ENCODE assay signal across 8 cellular contexts in the genomic region with DNA sequence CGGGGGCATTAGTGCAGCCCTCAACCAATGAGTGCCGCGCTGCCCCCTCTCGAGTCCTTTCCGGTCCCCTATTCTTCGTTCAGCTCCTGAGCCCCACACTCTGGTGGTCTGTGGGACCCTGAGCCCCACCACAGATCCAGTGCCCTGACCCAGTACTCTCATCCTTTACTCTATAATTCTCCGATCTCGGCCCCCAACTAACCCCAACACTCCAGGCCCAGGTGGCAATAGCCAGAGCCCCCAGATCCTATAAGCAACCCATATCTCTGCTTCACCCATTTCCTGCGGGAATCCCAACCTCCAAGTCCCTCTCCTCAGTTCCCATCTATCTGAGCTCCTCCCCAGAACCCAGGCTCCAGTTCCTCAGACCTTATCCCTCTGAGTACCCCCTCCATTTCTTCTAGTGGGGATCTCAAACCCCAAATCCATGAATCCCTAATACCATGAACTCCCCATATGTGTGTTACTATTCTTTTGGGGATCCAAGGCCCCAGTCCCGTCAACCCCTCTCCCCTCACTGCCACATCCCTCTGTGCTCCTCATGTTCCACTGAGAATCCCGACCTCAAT. TPM values are rescaled to one million over a fixed set of nuclear protein-coding genes. Genes with fewer than 3 reads are reported as not detected.
DNase-seq lines count a peak whose midpoint lies in the region; ATAC-seq and TF ChIP-seq lines count a peak whose summit lies in the region.

No MANE protein-coding gene starts in this region.

- H3K9me3 Mint-ChIP-seq in activated CD4-positive, alpha-beta T cell treated with anti-CD3 and anti-CD28 coated beads, Interleukin-2, amount 10 ng/mL, durations not matched to agents 7 days and 5 days, result no peaks in the 10 kb centered on the region

- peak overlapping the region; percentile 93 for H3K27ac Mint-ChIP-seq in activated CD4-positive, alpha-beta T cell treated with anti-CD3 and anti-CD28 coated beads, Interleukin-2, amount 10 ng/mL, durations not matched to agents 7 days and 5 days

- H3K36me3 ChIP-seq in adrenal gland (replicated peaks in 1 of 2) (peaks cover 0 to 3% of the 10 kb centered on the region in 2 donors), left lung (peaks cover 0 to 5% of the 10 kb centered on the region in 2 donors), thyroid gland (no peaks in the 10 kb centered on the region)

- CTCF ChIA-PET in activated CD4-positive, alpha-beta T cell treated with anti-CD3 and anti-CD28 coated beads, Interleukin-2, amount 10 ng/mL, durations not matched to agents 7 days and 5 days (lab: Charles Lee), result interaction anchor here (0.5 to 2.2 kb wide), 13 partner anchors 9 to 316 kb away, joined by 3 to 9 read pairs (median 4); partner anchors contain the start of genes DCTPP1, SEPTIN1, TBX6 and ZNF48

- peaks cover 23 to 31% of the 10 kb centered on the region in 2 donors for H3K4me1 ChIP-seq in adrenal gland (replicated peaks in 1 of 2)
- peaks cover 4 to 35% of the 10 kb centered on the region in 2 donors for H3K4me1 ChIP-seq in left lung
- peaks cover 16 to 32% of the 10 kb centered on the region in 2 donors for H3K4me1 ChIP-seq in thyroid gland

- H3K27ac ChIP-seq in adrenal gland, result peak overlapping the region in 4 of 5 donors; percentile 54 to 92 (median 77)
- H3K27ac ChIP-seq in left lung, result peak overlapping the region; percentile 90 to 92
- H3K27ac ChIP-seq in thyroid gland, result peak overlapping the region; percentile 62 to 73 (median 65)

- intact Hi-C loops in adrenal gland (cut with DNase I) (no loop called here), left lung (cut with DNase I) (no loop called here), thyroid gland (cut with DNase I) (no loop called here)

- TF ChIP-seq CTCF in adrenal gland (IDR thresholded peaks at IDR 0.05), result no peak
- no peak for TF ChIP-seq CTCF in left lung (IDR thresholded peaks at IDR 0.05)
- TF ChIP-seq CTCF in thyroid gland (IDR thresholded peaks at IDR 0.05), result no peak

- peaks cover 42% of the 10 kb centered on the region for H3K4me1 Mint-ChIP-seq in activated CD4-positive, alpha-beta T cell treated with anti-CD3 and anti-CD28 coated beads, Interleukin-2, amount 10 ng/mL, durations not matched to agents 7 days and 5 days

- ATAC-seq in left lung (no peak), HG03565 (IDR thresholded peaks at IDR 0.05; ENCODE audit: unreplicated experiment) (no peak)

- H3K36me3 Mint-ChIP-seq in activated CD4-positive, alpha-beta T cell treated with anti-CD3 and anti-CD28 coated beads, Interleukin-2, amount 10 ng/mL, durations not matched to agents 7 days and 5 days (ENCODE audit: low read depth), result peaks cover 26% of the 10 kb centered on the region

- no peak for DNase-seq in activated CD4-positive, alpha-beta T cell treated with anti-CD3 and anti-CD28 coated beads, Interleukin-2, amount 10 ng/mL, durations not matched to agents 7 days and 5 days
- no peak for DNase-seq in activated CD4-positive, alpha-beta T cell treated with anti-CD3 and anti-CD28 coated beads, Interleukin-2, amount 50 U/mL, for 4 hours
- DNase-seq in adrenal gland (no peak), left lung (no peak), thyroid gland (no peak), NCI-H2227 treated with DMSO at 0.1 percent for 48 hours (lab: John Stamatoyannopoulos, UW) (no peak), hepatic stellate cell (ENCODE audit: low spot score) (no peak)

- H3K27me3 ChIP-seq in adrenal gland (no peaks in the 10 kb centered on the region), left lung (no peaks in the 10 kb centered on the region), thyroid gland (no peaks in the 10 kb centered on the region)

- no peaks in the 10 kb centered on the region for H3K27me3 Mint-ChIP-seq in activated CD4-positive, alpha-beta T cell treated with anti-CD3 and anti-CD28 coated beads, Interleukin-2, amount 10 ng/mL, durations not matched to agents 7 days and 5 days

- H3K4me3 Mint-ChIP-seq in activated CD4-positive, alpha-beta T cell treated with anti-CD3 and anti-CD28 coated beads, Interleukin-2, amount 10 ng/mL, durations not matched to agents 7 days and 5 days, result peak overlapping the region; percentile 75

- peak overlapping the region in 2 of 4 donors; percentile 11 to 50 for H3K4me3 ChIP-seq in adrenal gland
- H3K4me3 ChIP-seq in left lung, result peak overlapping the region; percentile 31 to 43
- H3K4me3 ChIP-seq in thyroid gland (replicated peaks in 1 of 3), result peak overlapping the region in 2 of 3 donors; percentile 12 to 21

- POLR2A ChIA-PET in activated CD4-positive, alpha-beta T cell treated with anti-CD3 and anti-CD28 coated beads, Interleukin-2, amount 10 ng/mL, durations not matched to agents 7 days and 5 days (lab: Charles Lee), result interaction anchor here (0.6 to 0.7 kb wide), 2 partner anchors 11 to 179 kb away, joined by 3 read pairs; partner anchors contain the start of gene SEPTIN1

- no peaks in the 10 kb centered on the region for H3K9me3 ChIP-seq in adrenal gland (replicated peaks in 1 of 3)
- H3K9me3 ChIP-seq in left lung, result no peaks in the 10 kb centered on the region
- H3K9me3 ChIP-seq in thyroid gland, result no peaks in the 10 kb centered on the region

- WGBS in adrenal gland, 4 donors, result 20 to 30% (median 22%) methylated on average over 7 to 11 of the region's 11 CpGs
- WGBS in thyroid gland, 2 donors, result 22 to 24% methylated on average over 10 to 11 of the region's 11 CpGs

- no peak for TF ChIP-seq POLR2A in adrenal gland (IDR thresholded peaks at IDR 0.05)
- TF ChIP-seq POLR2A in thyroid gland (IDR thresholded peaks at IDR 0.05), result no peak

RNA-seq across cellular contexts. Expression of gene TBC1D10B, which starts 1.0 kb away (rescaled TPM):
- total RNA-seq in activated CD4-positive, alpha-beta T cell treated with anti-CD3 and anti-CD28 coated beads, Interleukin-2, amount 10 ng/mL, durations not matched to agents 7 days and 5 days, result 10 to 100 TPM; 63.9 to 69.9 TPM
- total RNA-seq in adrenal gland, result 10 to 100 TPM; 37.6 to 67.7 (median 45.4) TPM
- polyA plus RNA-seq in adrenal gland, result 10 to 100 TPM; 33.7 to 65.4 (median 44.3) TPM
- 10 to 100 TPM; 32.7 to 43.7 TPM for total RNA-seq in left lung
- 10 to 100 TPM; 26.6 to 38.1 (median 33.5) TPM for total RNA-seq in thyroid gland

RNA-seq across cellular contexts. Expression of gene MYL11, which starts 3.3 kb away (rescaled TPM):
- not detected for total RNA-seq in activated CD4-positive, alpha-beta T cell treated with anti-CD3 and anti-CD28 coated beads, Interleukin-2, amount 10 ng/mL, durations not matched to agents 7 days and 5 days
- total RNA-seq in adrenal gland, result 1 to 10 TPM in 1 of 8 donors, not detected in 7; 2.9 TPM
- 1 to 10 TPM in 1 of 3 donors, not detected in 2; 2.7 TPM for polyA plus RNA-seq in adrenal gland
- total RNA-seq in left lung, result 1 to 10 TPM in 1 of 2 donors, not detected in 1; 1.6 TPM
- total RNA-seq in thyroid gland, result not detected

RNA-seq across cellular contexts. Expression of gene SEPTIN1, which starts 11.0 kb away (rescaled TPM):
- total RNA-seq in activated CD4-positive, alpha-beta T cell treated with anti-CD3 and anti-CD28 coated beads, Interleukin-2, amount 10 ng/mL, durations not matched to agents 7 days and 5 days, result 100 to 1,000 TPM; 383 to 413 TPM
- total RNA-seq in adrenal gland, result 1 to 10 TPM in 7 of 8 donors, not detected in 1; 1.0 to 5.5 (median 2.8) TPM
- polyA plus RNA-seq in adrenal gland, result 10 to 100 TPM in 1 of 3 donors, 1 to 10 TPM in 1, under 1 TPM in 1; 0.75 to 19.8 (median 9.3) TPM
- 1 to 10 TPM; 2.9 to 6.3 TPM for total RNA-seq in left lung
- 1 to 10 TPM in 3 of 4 donors, under 1 TPM in 1; 0.56 to 3.4 (median 1.4) TPM for total RNA-seq in thyroid gland

RNA-seq across cellular contexts. Expression of gene CD2BP2, which starts 16.2 kb away (rescaled TPM):
- 10 to 100 TPM; 51.8 to 65.0 TPM for total RNA-seq in activated CD4-positive, alpha-beta T cell treated with anti-CD3 and anti-CD28 coated beads, Interleukin-2, amount 10 ng/mL, durations not matched to agents 7 days and 5 days
- 10 to 100 TPM; 27.5 to 95.8 (median 80.3) TPM for total RNA-seq in adrenal gland
- polyA plus RNA-seq in adrenal gland, result 10 to 100 TPM; 53.5 to 95.6 (median 58.0) TPM
- total RNA-seq in left lung, result 10 to 100 TPM; 53.2 to 57.6 TPM
- 10 to 100 TPM; 39.1 to 68.5 (median 56.1) TPM for total RNA-seq in thyroid gland

RNA-seq across cellular contexts. Expression of gene ZNF48, which starts 23.9 kb away (rescaled TPM):
- total RNA-seq in activated CD4-positive, alpha-beta T cell treated with anti-CD3 and anti-CD28 coated beads, Interleukin-2, amount 10 ng/mL, durations not matched to agents 7 days and 5 days, result 10 to 100 TPM; 13.7 to 13.9 TPM
- 10 to 100 TPM in 3 of 8 donors, 1 to 10 TPM in 5; 7.3 to 23.8 (median 9.0) TPM for total RNA-seq in adrenal gland
- polyA plus RNA-seq in adrenal gland, result 1 to 10 TPM; 2.6 to 5.6 (median 4.2) TPM
- 1 to 10 TPM; 7.0 TPM for total RNA-seq in left lung
- 10 to 100 TPM in 2 of 4 donors, 1 to 10 TPM in 2; 8.5 to 12.2 (median 9.4) TPM for total RNA-seq in thyroid gland

Comparison
In these comparisons a context has a peak if more than half of its experiments do, and no peak if none do; other contexts are left out.
1. RNA of gene SEPTIN1, which starts 11.0 kb away (total RNA-seq): 383 to 413 TPM in activated CD4-positive, alpha-beta T cell treated with anti-CD3 and anti-CD28 coated beads, Interleukin-2, amount 10 ng/mL, durations not matched to agents 7 days and 5 days; 2.9 to 6.3 TPM in left lung, 1.0 to 5.5 TPM in adrenal gland and 0.56 to 3.4 TPM in thyroid gland; every median in the first group is over 10 times any median in the second.
2. Peak in every context shown above with its lines, with median percentiles within 50 percentile points of each other: H3K27ac ChIP-seq.